In genomic region chr22:40599731-40600130, GRCh38 we compare ENCODE assay signal across 1 cellular context.
TF ChIP-seq lines count a peak whose summit lies in the region.

No MANE protein-coding gene starts in this region.

TF ChIP-seq in HepG2, 621 proteins besides CTCF, POLR2A, EP300 and RAD21:
- peak; percentile 51; the same call in 1 of the 2 replicates for TF ChIP-seq ZNF770 (CRISPR knock-in tag; IDR thresholded peaks at IDR 0.05)
- no peak for TF ChIP-seq ZNF333 (CRISPR knock-in tag; IDR thresholded peaks at IDR 0.05; ENCODE audit: borderline replicate concordance)
- TF ChIP-seq, protein P1, sequence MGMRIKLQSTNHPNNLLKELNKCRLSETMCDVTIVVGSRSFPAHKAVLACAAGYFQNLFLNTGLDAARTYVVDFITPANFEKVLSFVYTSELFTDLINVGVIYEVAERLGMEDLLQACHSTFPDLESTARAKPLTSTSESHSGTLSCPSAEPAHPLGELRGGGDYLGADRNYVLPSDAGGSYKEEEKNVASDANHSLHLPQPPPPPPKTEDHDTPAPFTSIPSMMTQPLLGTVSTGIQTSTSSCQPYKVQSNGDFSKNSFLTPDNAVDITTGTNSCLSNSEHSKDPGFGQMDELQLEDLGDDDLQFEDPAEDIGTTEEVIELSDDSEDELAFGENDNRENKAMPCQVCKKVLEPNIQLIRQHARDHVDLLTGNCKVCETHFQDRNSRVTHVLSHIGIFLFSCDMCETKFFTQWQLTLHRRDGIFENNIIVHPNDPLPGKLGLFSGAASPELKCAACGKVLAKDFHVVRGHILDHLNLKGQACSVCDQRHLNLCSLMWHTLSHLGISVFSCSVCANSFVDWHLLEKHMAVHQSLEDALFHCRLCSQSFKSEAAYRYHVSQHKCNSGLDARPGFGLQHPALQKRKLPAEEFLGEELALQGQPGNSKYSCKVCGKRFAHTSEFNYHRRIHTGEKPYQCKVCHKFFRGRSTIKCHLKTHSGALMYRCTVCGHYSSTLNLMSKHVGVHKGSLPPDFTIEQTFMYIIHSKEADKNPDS (CRISPR knock-in tag; IDR thresholded peaks at IDR 0.05), result no peak
